ENCODE assay signal across 9 cellular contexts in the genomic region with DNA sequence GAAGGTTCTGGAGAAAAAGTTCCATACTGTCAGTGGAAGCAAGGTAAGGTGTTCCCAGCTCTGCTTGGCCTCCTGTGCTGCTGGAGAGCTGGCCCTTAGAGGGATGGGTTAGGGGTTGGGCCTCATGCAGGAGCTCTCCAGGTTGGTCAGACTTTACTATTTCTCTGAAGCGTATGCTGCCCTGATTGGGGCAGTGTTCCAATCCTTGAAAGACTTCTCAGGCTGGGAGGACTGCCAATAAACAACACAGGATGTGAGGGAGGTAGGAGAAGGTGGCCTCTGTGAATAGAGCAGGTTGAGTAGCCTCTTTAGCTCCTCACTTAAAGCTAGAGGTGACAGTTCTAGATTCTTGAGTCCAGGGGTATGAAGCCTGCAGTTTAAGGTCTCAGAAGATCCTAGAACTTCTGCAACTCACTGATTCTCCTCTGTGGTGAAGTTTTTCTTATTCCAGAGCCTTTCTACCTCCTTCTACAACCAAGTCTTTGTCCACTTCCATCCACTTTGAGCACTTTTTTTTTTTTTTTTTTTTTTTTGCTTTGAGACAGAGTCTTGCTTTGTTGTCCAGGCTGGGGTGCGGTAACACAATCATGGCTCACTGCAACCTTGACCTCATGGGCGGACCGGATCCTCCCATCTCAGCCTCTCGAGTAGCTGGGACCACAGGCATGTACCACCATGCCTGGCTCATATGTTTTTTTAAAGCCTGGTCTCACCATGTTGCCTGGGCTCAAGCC. TPM values are rescaled to one million over a fixed set of nuclear protein-coding genes. Genes with fewer than 3 reads are reported as not detected.
DNase-seq lines count a peak whose midpoint lies in the region; ATAC-seq and TF ChIP-seq lines count a peak whose summit lies in the region.
"Had no signal": no experiment of that assay in that cellular context is flagged by ENCODE, and none has a peak within 500 bp of the region (broad histone marks: within the 10 kb centered on the region; RNA-seq: fewer than 3 reads in every experiment).

No MANE protein-coding gene starts in this region.

- TF ChIP-seq CTCF in AG04449 (IDR thresholded peaks at IDR 0.05; ENCODE audit: insufficient read depth, low read length, missing control alignments), result no peak
- no peak for TF ChIP-seq CTCF in brain microvascular endothelial cell (IDR thresholded peaks at IDR 0.05; ENCODE audit: low read depth, low read length, missing control alignments)
- no peak for TF ChIP-seq CTCF in mesothelial cell of epicardium (IDR thresholded peaks at IDR 0.05; ENCODE audit: unreplicated experiment)

- H3K79me2 ChIP-seq in Karpas-422 (ENCODE audit: low read length), result peaks cover 50% of the 10 kb centered on the region

- POLR2A ChIA-PET in AG04449 (lab: Yijun Ruan, JAX), result interaction anchor here (0.8 kb wide), 1 partner anchor 23 kb away, joined by 3 read pairs; no protein-coding TSS in a partner anchor

- peak overlapping the region; percentile 96 for H3K4me2 ChIP-seq in Karpas-422 (ENCODE audit: low read depth, low read length, poor library complexity, severe bottlenecking)

- CTCF ChIA-PET in AG04449 (lab: Yijun Ruan, JAX), result interaction anchor here (1.3 kb wide), 1 partner anchor 9 kb away, joined by 3 read pairs; no protein-coding TSS in a partner anchor

- no peak for ATAC-seq in HG02678 (IDR thresholded peaks at IDR 0.05; ENCODE audit: unreplicated experiment)
- no peak for ATAC-seq in HG02981 (IDR thresholded peaks at IDR 0.05; ENCODE audit: unreplicated experiment)

- H3K4me1 Mint-ChIP-seq in mesothelial cell of epicardium, result peaks cover 30% of the 10 kb centered on the region

- peak overlapping the region; percentile 67 for H3K27ac Mint-ChIP-seq in mesothelial cell of epicardium

- H3K27ac ChIP-seq in Karpas-422 (ENCODE audit: low read length) (peak overlapping the region; percentile 84; the same call in 1 of the 2 replicates), brain microvascular endothelial cell (no peak overlapping the region)

- H2AFZ ChIP-seq in Karpas-422 (ENCODE audit: low read length), result no peak overlapping the region

- H3K4me1 ChIP-seq in Karpas-422 (ENCODE audit: low read length), result peaks cover 28% of the 10 kb centered on the region

- H3K9me3 Mint-ChIP-seq in mesothelial cell of epicardium, result no peaks in the 10 kb centered on the region

- H3K4me3 ChIP-seq in AG04449 (ENCODE audit: low read depth, low read length) (peak overlapping the region; percentile 3; the same call in 1 of the 2 replicates), Karpas-422 (ENCODE audit: low read length) (peak overlapping the region; percentile 76), brain microvascular endothelial cell (ENCODE audit: low read depth, low read length) (peak overlapping the region; percentile 97)

- H3K27me3 Mint-ChIP-seq in mesothelial cell of epicardium (ENCODE audit: low read depth), result peaks cover 2% of the 10 kb centered on the region

- 0 out of 2 replicates have a peak overlapping the region, but pooled peaks have one; percentile 99 for H3K9ac ChIP-seq in Karpas-422 (ENCODE audit: low read length)

- H3K9me2 ChIP-seq in Karpas-422 (replicated peaks; ENCODE audit: insufficient read depth, low read length), result no peaks in the 10 kb centered on the region

- H3K27me3 ChIP-seq in Karpas-422 (ENCODE audit: low read length) (no peaks in the 10 kb centered on the region), brain microvascular endothelial cell (replicated peaks) (no peaks in the 10 kb centered on the region)

- H3K36me3 ChIP-seq in Karpas-422 (ENCODE audit: insufficient read depth, low read length), result peaks cover 55% of the 10 kb centered on the region
- peaks cover 75% of the 10 kb centered on the region for H3K36me3 ChIP-seq in brain microvascular endothelial cell (replicated peaks)

- in situ Hi-C loops in brain microvascular endothelial cell (cut with HindIII; ENCODE audit: low pct_ligation_motif_present, low sequenced_read_pairs), result no loop called here

- H3K4me3 Mint-ChIP-seq in mesothelial cell of epicardium, result peak overlapping the region; percentile 67

- H4K20me1 ChIP-seq in Karpas-422 (ENCODE audit: insufficient read depth, low read depth, low read length), result peaks cover 52% of the 10 kb centered on the region

- no peaks in the 10 kb centered on the region for H3K9me3 ChIP-seq in Karpas-422 (ENCODE audit: low read length)

- DNase-seq in AG04449 (ENCODE audit: low read depth, low spot score) (no peak), Karpas-422 (no peak), brain microvascular endothelial cell (peak; percentile 18), mesothelial cell of epicardium (ENCODE audit: low spot score in 2 of 2, unreplicated experiment in 2 of 2) (no peak), NCI-H82 (lab: John Stamatoyannopoulos, UW) (no peak), posterior vena cava (ENCODE audit: low spot score) (no peak)
- DNase-seq: NK-92 treated with Interleukin-12 subunit alpha and Interleukin-12 subunit beta, amount 100 ng/mL, for 24 hours had no signal

- H3K36me3 Mint-ChIP-seq in mesothelial cell of epicardium, result peaks cover 27% of the 10 kb centered on the region

- intact Hi-C loops in posterior vena cava (cut with DNase I), result no loop called here

RNA-seq across cellular contexts. Expression of a gene that starts 3.0 kb away (rescaled TPM):
- 75.7 and 136 TPM in 2 replicates for total RNA-seq in Karpas-422 (2014; rRNA removed; shearing (Covaris generic); ENCODE audit: low replicate concordance)
- total RNA-seq in mesothelial cell of epicardium, result 198 to 209 TPM (median 204 TPM) in 3 replicates
- 100 to 1,000 TPM in 1 of 2 donors, 10 to 100 TPM in 1; 97.0 to 133 TPM for total RNA-seq in posterior vena cava

RNA-seq across cellular contexts. Expression of a gene that starts 20.2 kb away (rescaled TPM):
- total RNA-seq in Karpas-422 (2014; rRNA removed; shearing (Covaris generic); ENCODE audit: low replicate concordance), result not detected in 2 replicates
- not detected in 3 replicates for total RNA-seq in mesothelial cell of epicardium
- not detected for total RNA-seq in posterior vena cava

RNA-seq across cellular contexts. Expression of a gene that starts 25.3 kb away (rescaled TPM):
- total RNA-seq in Karpas-422 (2014; rRNA removed; shearing (Covaris generic); ENCODE audit: low replicate concordance), result 116 and 118 TPM in 2 replicates
- total RNA-seq in mesothelial cell of epicardium, result 128 to 137 TPM (median 137 TPM) in 3 replicates
- 10 to 100 TPM; 54.0 to 68.6 TPM for total RNA-seq in posterior vena cava

RNA-seq across cellular contexts. Expression of a gene that starts 53.7 kb away (rescaled TPM):
- total RNA-seq in Karpas-422 (2014; rRNA removed; shearing (Covaris generic); ENCODE audit: low replicate concordance), result 264 and 330 TPM in 2 replicates
- 112 to 120 TPM (median 116 TPM) in 3 replicates for total RNA-seq in mesothelial cell of epicardium
- total RNA-seq in posterior vena cava, result 10 to 100 TPM; 73.9 to 87.3 TPM

Comparison
In these comparisons a context has a peak if more than half of its experiments do, and no peak if none do; other contexts are left out.
1. H3K4me3 ChIP-seq: peak in every context shown above with its lines; median percentile 97 in brain microvascular endothelial cell; 76 in Karpas-422; 3 in AG04449.